Comparison of ENCODE assay signal across 2 cellular contexts in genomic region chr17:65564793-65565192, GRCh38.
TF ChIP-seq lines count a peak whose summit lies in the region.

No MANE protein-coding gene starts in this region.

TF ChIP-seq in SK-N-SH, 30 proteins besides CTCF, POLR2A, EP300 and RAD21 (continued from another document and continues in another):
- TF ChIP-seq, protein P1, sequence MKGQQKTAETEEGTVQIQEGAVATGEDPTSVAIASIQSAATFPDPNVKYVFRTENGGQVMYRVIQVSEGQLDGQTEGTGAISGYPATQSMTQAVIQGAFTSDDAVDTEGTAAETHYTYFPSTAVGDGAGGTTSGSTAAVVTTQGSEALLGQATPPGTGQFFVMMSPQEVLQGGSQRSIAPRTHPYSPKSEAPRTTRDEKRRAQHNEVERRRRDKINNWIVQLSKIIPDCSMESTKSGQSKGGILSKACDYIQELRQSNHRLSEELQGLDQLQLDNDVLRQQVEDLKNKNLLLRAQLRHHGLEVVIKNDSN (IDR thresholded peaks at IDR 0.05; ENCODE audit: borderline replicate concordance, low read depth), result peak; percentile 73; the same call in 1 of the 2 replicates
- TF ChIP-seq MXI1 (IDR thresholded peaks at IDR 0.05; ENCODE audit: low read depth, low read length), result peak; percentile 81; the same call in 1 of the 2 replicates
- no peak for TF ChIP-seq CHD2 (IDR thresholded peaks at IDR 0.05; ENCODE audit: low read length, partially characterized antibody)
- TF ChIP-seq EZH2phosphoT487 (IDR thresholded peaks at IDR 0.05; ENCODE audit: borderline replicate concordance, low read depth), result no peak
- TF ChIP-seq SIN3A (IDR thresholded peaks at IDR 0.05; ENCODE audit: borderline replicate concordance, low read depth, low read length), result no peak
- TF ChIP-seq IRF3 (IDR thresholded peaks at IDR 0.05; ENCODE audit: low read depth, low read length), result no peak
- no peak for TF ChIP-seq MEF2A (IDR thresholded peaks at IDR 0.05; ENCODE audit: borderline replicate concordance, low read depth)
- TF ChIP-seq RFX5 (IDR thresholded peaks at IDR 0.05; ENCODE audit: low read length), result no peak
- TF ChIP-seq TAF1 (IDR thresholded peaks at IDR 0.05; ENCODE audit: borderline replicate concordance, low read depth, low read length), result no peak
- no peak for TF ChIP-seq TCF12 (IDR thresholded peaks at IDR 0.05)
- TF ChIP-seq TEAD4 (IDR thresholded peaks at IDR 0.05; ENCODE audit: borderline replicate concordance, insufficient read depth), result no peak
- TF ChIP-seq, protein P2, sequence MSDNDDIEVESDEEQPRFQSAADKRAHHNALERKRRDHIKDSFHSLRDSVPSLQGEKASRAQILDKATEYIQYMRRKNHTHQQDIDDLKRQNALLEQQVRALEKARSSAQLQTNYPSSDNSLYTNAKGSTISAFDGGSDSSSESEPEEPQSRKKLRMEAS (IDR thresholded peaks at IDR 0.05; ENCODE audit: low read depth), result no peak
- TF ChIP-seq YY1 (IDR thresholded peaks at IDR 0.05; ENCODE audit: low read depth), result no peak
- no peak for TF ChIP-seq NFIC (IDR thresholded peaks at IDR 0.05; ENCODE audit: borderline replicate concordance)
- peak; percentile 33; the same call in 1 of the 2 replicates for TF ChIP-seq NRF1 (IDR thresholded peaks at IDR 0.05; ENCODE audit: low read depth, low read length)
- TF ChIP-seq, protein P3, sequence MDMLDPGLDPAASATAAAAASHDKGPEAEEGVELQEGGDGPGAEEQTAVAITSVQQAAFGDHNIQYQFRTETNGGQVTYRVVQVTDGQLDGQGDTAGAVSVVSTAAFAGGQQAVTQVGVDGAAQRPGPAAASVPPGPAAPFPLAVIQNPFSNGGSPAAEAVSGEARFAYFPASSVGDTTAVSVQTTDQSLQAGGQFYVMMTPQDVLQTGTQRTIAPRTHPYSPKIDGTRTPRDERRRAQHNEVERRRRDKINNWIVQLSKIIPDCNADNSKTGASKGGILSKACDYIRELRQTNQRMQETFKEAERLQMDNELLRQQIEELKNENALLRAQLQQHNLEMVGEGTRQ (IDR thresholded peaks at IDR 0.05; ENCODE audit: borderline replicate concordance, low read depth, low read length), result no peak
- no peak for TF ChIP-seq ELF1 (IDR thresholded peaks at IDR 0.05)
- no peak for TF ChIP-seq RCOR1 (IDR thresholded peaks at IDR 0.05; ENCODE audit: low read length)
- TF ChIP-seq, protein P4, sequence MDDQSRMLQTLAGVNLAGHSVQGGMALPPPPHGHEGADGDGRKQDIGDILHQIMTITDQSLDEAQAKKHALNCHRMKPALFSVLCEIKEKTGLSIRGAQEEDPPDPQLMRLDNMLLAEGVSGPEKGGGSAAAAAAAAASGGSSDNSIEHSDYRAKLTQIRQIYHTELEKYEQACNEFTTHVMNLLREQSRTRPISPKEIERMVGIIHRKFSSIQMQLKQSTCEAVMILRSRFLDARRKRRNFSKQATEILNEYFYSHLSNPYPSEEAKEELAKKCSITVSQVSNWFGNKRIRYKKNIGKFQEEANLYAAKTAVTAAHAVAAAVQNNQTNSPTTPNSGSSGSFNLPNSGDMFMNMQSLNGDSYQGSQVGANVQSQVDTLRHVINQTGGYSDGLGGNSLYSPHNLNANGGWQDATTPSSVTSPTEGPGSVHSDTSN (IDR thresholded peaks at IDR 0.05), result no peak
- 0 out of 2 replicates have a peak, but pooled peaks have one; percentile 1 for TF ChIP-seq SMC3 (IDR thresholded peaks at IDR 0.05; ENCODE audit: low read depth, low read length)
- no peak for TF ChIP-seq ZBTB33 (IDR thresholded peaks at IDR 0.05; ENCODE audit: borderline replicate concordance, low read depth)
- no peak for TF ChIP-seq GABPA (IDR thresholded peaks at IDR 0.05; ENCODE audit: low read depth)
- TF ChIP-seq FOXJ3 (CRISPR knock-in tag; IDR thresholded peaks at IDR 0.05), result no peak
- no peak for TF ChIP-seq FOXM1 (IDR thresholded peaks at IDR 0.05; ENCODE audit: low read depth)

TF ChIP-seq in SK-N-SH treated with all-trans-retinoic acid at 6 μM for 48 hours, 23 proteins besides CTCF, POLR2A, EP300 and RAD21 (continued from another document):
- TF ChIP-seq, protein P5, sequence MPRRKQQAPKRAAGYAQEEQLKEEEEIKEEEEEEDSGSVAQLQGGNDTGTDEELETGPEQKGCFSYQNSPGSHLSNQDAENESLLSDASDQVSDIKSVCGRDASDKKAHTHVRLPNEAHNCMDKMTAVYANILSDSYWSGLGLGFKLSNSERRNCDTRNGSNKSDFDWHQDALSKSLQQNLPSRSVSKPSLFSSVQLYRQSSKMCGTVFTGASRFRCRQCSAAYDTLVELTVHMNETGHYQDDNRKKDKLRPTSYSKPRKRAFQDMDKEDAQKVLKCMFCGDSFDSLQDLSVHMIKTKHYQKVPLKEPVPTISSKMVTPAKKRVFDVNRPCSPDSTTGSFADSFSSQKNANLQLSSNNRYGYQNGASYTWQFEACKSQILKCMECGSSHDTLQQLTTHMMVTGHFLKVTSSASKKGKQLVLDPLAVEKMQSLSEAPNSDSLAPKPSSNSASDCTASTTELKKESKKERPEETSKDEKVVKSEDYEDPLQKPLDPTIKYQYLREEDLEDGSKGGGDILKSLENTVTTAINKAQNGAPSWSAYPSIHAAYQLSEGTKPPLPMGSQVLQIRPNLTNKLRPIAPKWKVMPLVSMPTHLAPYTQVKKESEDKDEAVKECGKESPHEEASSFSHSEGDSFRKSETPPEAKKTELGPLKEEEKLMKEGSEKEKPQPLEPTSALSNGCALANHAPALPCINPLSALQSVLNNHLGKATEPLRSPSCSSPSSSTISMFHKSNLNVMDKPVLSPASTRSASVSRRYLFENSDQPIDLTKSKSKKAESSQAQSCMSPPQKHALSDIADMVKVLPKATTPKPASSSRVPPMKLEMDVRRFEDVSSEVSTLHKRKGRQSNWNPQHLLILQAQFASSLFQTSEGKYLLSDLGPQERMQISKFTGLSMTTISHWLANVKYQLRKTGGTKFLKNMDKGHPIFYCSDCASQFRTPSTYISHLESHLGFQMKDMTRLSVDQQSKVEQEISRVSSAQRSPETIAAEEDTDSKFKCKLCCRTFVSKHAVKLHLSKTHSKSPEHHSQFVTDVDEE (CRISPR knock-in tag; IDR thresholded peaks at IDR 0.05), result no peak
- TF ChIP-seq TOX (CRISPR knock-in tag; IDR thresholded peaks at IDR 0.05; ENCODE audit: borderline replicate concordance) (no peak), TCF4 (CRISPR knock-in tag; IDR thresholded peaks at IDR 0.05; ENCODE audit: borderline replicate concordance) (no peak), PATZ1 (CRISPR knock-in tag; IDR thresholded peaks at IDR 0.05; ENCODE audit: borderline replicate concordance) (no peak), ZNF70 (CRISPR knock-in tag; IDR thresholded peaks at IDR 0.05) (no peak), PPARA (CRISPR knock-in tag; IDR thresholded peaks at IDR 0.05; ENCODE audit: borderline replicate concordance) (no peak), SNAI2 (CRISPR knock-in tag; IDR thresholded peaks at IDR 0.05) (no peak), CSDC2 (CRISPR knock-in tag; IDR thresholded peaks at IDR 0.05) (no peak), ARNTL (CRISPR knock-in tag; IDR thresholded peaks at IDR 0.05; ENCODE audit: borderline replicate concordance, low read depth) (no peak), BACH2 (CRISPR knock-in tag; IDR thresholded peaks at IDR 0.05; ENCODE audit: borderline replicate concordance) (no peak), ZC3H10 (CRISPR knock-in tag; IDR thresholded peaks at IDR 0.05) (no peak), ESRRG (CRISPR knock-in tag; IDR thresholded peaks at IDR 0.05) (no peak), RARB (CRISPR knock-in tag; IDR thresholded peaks at IDR 0.05) (no peak), POU6F1 (CRISPR knock-in tag; IDR thresholded peaks at IDR 0.05; ENCODE audit: borderline replicate concordance, low read depth) (no peak), GLIS3 (CRISPR knock-in tag; IDR thresholded peaks at IDR 0.05) (no peak)
